In genomic region chr20:32446301-32447100, GRCh38 we compare ENCODE assay signal across 9 cellular contexts.
DNase-seq lines count a peak whose midpoint lies in the region; ATAC-seq and TF ChIP-seq lines count a peak whose summit lies in the region.
"Had no signal": no experiment of that assay in that cellular context is flagged by ENCODE, and none has a peak within 500 bp of the region (broad histone marks: within the 10 kb centered on the region; RNA-seq: fewer than 3 reads in every experiment).

No MANE protein-coding gene starts in this region.

- peaks cover 59% of the 10 kb centered on the region for H3K4me1 ChIP-seq in body of pancreas
- peaks cover 18% of the 10 kb centered on the region for H3K4me1 ChIP-seq in mesodermal cell (ENCODE audit: control insufficient read depth, insufficient read depth, low read length, poor library complexity, severe bottlenecking)
- H3K4me1 ChIP-seq in suprapubic skin: peaks cover 44% of the 10 kb centered on the region

- no peak for TF ChIP-seq EP300 in suprapubic skin (IDR thresholded peaks at IDR 0.05)

- no peaks in the 10 kb centered on the region for H3K9me3 Mint-ChIP-seq in activated naive CD4-positive, alpha-beta T cell treated with anti-CD3 and anti-CD28 coated beads, Interleukin-2, amount 50 U/mL, for 72 hours
- H3K9me3 Mint-ChIP-seq: activated T-helper 1 cell treated with anti-CD3 and anti-CD28 coated beads, Interleukin-12 subunit alpha, Interleukin-12 subunit beta, Interleukin-2, Interleukin-4 antibody, amounts not matched to agents 30 ng/mL and 10 ng/mL and 1 ng/mL, durations not matched to agents 14 hours and 24 hours and 36 hours had no signal

- H3K36me3 ChIP-seq in body of pancreas (replicated peaks in 1 of 2; ENCODE audit: insufficient read depth in 1 of 2, low read depth in 2 of 2): no peaks in the 10 kb centered on the region
- H3K36me3 ChIP-seq in mesodermal cell (ENCODE audit: control insufficient read depth, insufficient read depth, low read length): peaks cover 94% of the 10 kb centered on the region
- H3K36me3 ChIP-seq in suprapubic skin: peaks cover 28% of the 10 kb centered on the region

- TF ChIP-seq POLR2A in body of pancreas (IDR thresholded peaks at IDR 0.05) (no peak), suprapubic skin (IDR thresholded peaks at IDR 0.05) (no peak)

- TF ChIP-seq CTCF in body of pancreas (IDR thresholded peaks at IDR 0.05) (no peak), suprapubic skin (IDR thresholded peaks at IDR 0.05) (no peak)

- no peaks in the 10 kb centered on the region for H3K36me3 Mint-ChIP-seq in activated naive CD4-positive, alpha-beta T cell treated with anti-CD3 and anti-CD28 coated beads, Interleukin-2, amount 50 U/mL, for 72 hours

- 84 to 91% methylated on average over 8 to 11 of the region's 14 CpGs for WGBS in body of pancreas, 2 donors
- WGBS in mesodermal cell (ENCODE audit: insufficient coverage in 2 of 2), 2 experiments: 91 to 99% methylated on average over 12 of the region's 14 CpGs
- 60% methylated on average over 6 of the region's 14 CpGs for WGBS in suprapubic skin

- ATAC-seq in activated naive CD4-positive, alpha-beta T cell treated with anti-CD3 and anti-CD28 coated beads, Interleukin-2, amount 50 U/mL, for 72 hours: peak in 1 of 2 donors; percentile 12
- no peak for ATAC-seq in body of pancreas

- no peaks in the 10 kb centered on the region for H3K27me3 ChIP-seq in body of pancreas
- no peaks in the 10 kb centered on the region for H3K27me3 ChIP-seq in suprapubic skin

- H3K27ac ChIP-seq in body of pancreas (peak overlapping the region in 3 of 4 donors; percentile 14 to 76 (median 41)), mesodermal cell (ENCODE audit: low read depth, low read length, severe bottlenecking) (peak overlapping the region; percentile 69), suprapubic skin (no peak overlapping the region)

- intact Hi-C loops in body of pancreas (cut with DNase I): no loop called here

- peak overlapping the region; percentile 72 to 80 for H3K27ac Mint-ChIP-seq in activated naive CD4-positive, alpha-beta T cell treated with anti-CD3 and anti-CD28 coated beads, Interleukin-2, amount 50 U/mL, for 72 hours
- H3K27ac Mint-ChIP-seq: activated T-helper 1 cell treated with anti-CD3 and anti-CD28 coated beads, Interleukin-12 subunit alpha, Interleukin-12 subunit beta, Interleukin-2, Interleukin-4 antibody, amounts not matched to agents 30 ng/mL and 10 ng/mL and 1 ng/mL, durations not matched to agents 14 hours and 24 hours and 36 hours had no signal

- H3K9me3 ChIP-seq in body of pancreas (no peaks in the 10 kb centered on the region), mesodermal cell (ENCODE audit: control insufficient read depth, low read length) (no peaks in the 10 kb centered on the region), suprapubic skin (no peaks in the 10 kb centered on the region)

- DNase-seq in activated naive CD4-positive, alpha-beta T cell treated with anti-CD3 and anti-CD28 coated beads, Interleukin-2, amount 50 U/mL, for 72 hours (ENCODE audit: low spot score in 2 of 2): peak in 1 of 2 donors; percentile 51
- no peak for DNase-seq in activated naive CD4-positive, alpha-beta T cell (lab: John Stamatoyannopoulos, UW)
- peak in 1 of 4 donors; percentile 24 for DNase-seq in body of pancreas
- peak; percentile 52 to 72 for DNase-seq in suprapubic skin (ENCODE audit: low spot score in 2 of 2)
- no peak for DNase-seq in DMS114 treated with DMSO at 0.1 percent for 48 hours (lab: John Stamatoyannopoulos, UW; ENCODE audit: unreplicated experiment)
- DNase-seq in stimulated activated CD4-positive, alpha-beta T cell treated with anti-CD3 and anti-CD28 coated beads, Interleukin-2, amount 100 ng/mL, for 24 hours: no peak
- no peak for DNase-seq in iPS-NIHi7 (ENCODE audit: extremely low spot score)

- no peak overlapping the region for H3K4me3 ChIP-seq in body of pancreas
- no peak overlapping the region for H3K4me3 ChIP-seq in mesodermal cell (ENCODE audit: extremely low read depth, insufficient read depth, low read length, poor library complexity, severe bottlenecking)
- H3K4me3 ChIP-seq in suprapubic skin: no peak overlapping the region

Comparison
In these comparisons a context has a peak if more than half of its experiments do, and no peak if none do; other contexts are left out.
1. DNase-seq: peak in suprapubic skin (2 of 2); none in activated naive CD4-positive, alpha-beta T cell (0 of 4), DMS114 treated with DMSO at 0.1 percent for 48 hours (single experiment), stimulated activated CD4-positive, alpha-beta T cell treated with anti-CD3 and anti-CD28 coated beads, Interleukin-2, amount 100 ng/mL, for 24 hours (0 of 2) and iPS-NIHi7 (single experiment).